Comparison of ENCODE assay signal across 1 cellular context in the genomic region with DNA sequence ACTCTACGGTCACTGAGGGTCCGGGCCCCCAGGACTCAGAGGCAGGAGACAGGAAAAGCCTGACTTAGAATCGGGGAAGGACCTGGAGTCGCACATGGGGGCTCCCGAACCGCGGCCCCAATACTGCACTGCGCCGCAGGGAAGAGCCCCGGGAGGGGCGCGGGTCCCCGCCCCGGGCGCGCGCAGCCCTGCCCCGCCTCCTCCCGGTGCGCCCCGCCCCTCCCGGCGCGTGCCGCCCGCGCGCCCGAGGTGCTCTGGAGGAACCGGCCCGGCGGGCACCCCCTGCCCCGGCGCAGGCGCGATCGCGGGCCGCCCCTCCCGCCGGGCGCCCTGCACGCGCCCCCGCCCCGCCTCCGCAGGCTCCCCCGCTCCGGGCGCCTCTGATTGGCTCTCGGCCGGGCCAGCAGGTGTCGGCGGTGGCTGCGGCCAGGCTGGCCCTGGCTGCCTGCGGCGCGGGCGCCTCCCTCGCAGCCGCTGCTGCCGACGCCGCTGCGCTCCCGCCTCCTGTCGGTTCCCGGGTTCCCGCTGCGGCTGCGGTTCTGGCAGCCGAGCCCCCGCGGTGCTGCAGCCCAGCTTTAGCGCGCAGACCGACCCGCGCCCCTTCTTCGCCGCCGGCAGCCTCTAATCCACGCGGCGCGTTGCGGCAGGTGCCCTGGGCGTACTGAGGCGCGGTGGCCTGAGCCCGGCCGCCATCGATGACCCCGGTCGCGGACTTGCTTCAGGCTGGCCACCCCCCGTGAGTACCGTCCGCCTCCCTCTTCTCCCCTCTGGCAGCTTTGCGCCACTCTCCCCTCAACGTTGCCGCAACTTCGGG.
A peak's percentile ranks its signal among the peaks of the same experiment; 100 is the strongest.
TF ChIP-seq lines count a peak whose summit lies in the region.

A gene (plus strand): TSS at position 429 of the 814 bp plus-strand sequence. CDS start 91,208 bp downstream, outside the sequence.

TF ChIP-seq in GM12878, 131 proteins besides CTCF, POLR2A, EP300 and RAD21:
- TF ChIP-seq MTA3 (IDR thresholded peaks at IDR 0.05; ENCODE audit: borderline replicate concordance, low read length), result no peak
- peak; percentile 36 for TF ChIP-seq SUZ12 (IDR thresholded peaks at IDR 0.05; ENCODE audit: unreplicated experiment)
- TF ChIP-seq, protein P1, sequence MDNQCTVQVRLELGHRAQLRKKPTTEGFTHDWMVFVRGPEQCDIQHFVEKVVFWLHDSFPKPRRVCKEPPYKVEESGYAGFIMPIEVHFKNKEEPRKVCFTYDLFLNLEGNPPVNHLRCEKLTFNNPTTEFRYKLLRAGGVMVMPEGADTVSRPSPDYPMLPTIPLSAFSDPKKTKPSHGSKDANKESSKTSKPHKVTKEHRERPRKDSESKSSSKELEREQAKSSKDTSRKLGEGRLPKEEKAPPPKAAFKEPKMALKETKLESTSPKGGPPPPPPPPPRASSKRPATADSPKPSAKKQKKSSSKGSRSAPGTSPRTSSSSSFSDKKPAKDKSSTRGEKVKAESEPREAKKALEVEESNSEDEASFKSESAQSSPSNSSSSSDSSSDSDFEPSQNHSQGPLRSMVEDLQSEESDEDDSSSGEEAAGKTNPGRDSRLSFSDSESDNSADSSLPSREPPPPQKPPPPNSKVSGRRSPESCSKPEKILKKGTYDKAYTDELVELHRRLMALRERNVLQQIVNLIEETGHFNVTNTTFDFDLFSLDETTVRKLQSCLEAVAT (IDR thresholded peaks at IDR 0.05), result no peak
- TF ChIP-seq, protein P2, sequence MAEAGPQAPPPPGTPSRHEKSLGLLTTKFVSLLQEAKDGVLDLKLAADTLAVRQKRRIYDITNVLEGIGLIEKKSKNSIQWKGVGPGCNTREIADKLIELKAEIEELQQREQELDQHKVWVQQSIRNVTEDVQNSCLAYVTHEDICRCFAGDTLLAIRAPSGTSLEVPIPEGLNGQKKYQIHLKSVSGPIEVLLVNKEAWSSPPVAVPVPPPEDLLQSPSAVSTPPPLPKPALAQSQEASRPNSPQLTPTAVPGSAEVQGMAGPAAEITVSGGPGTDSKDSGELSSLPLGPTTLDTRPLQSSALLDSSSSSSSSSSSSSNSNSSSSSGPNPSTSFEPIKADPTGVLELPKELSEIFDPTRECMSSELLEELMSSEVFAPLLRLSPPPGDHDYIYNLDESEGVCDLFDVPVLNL (IDR thresholded peaks at IDR 0.05; ENCODE audit: low read depth, low read length), result no peak
- TF ChIP-seq STAT1 (conservative IDR thresholded peaks at IDR 0.05), result no peak
